ENCODE assay signal across 8 cellular contexts in genomic region chr3:71066849-71067261, GRCh38.
DNase-seq lines count a peak whose midpoint lies in the region; TF ChIP-seq lines count a peak whose summit lies in the region.

No MANE protein-coding gene starts in this region.

- H2AFZ ChIP-seq in PC-9, result no peak overlapping the region

- H3K4me1 ChIP-seq in breast epithelium (peaks cover 0 to 6% of the 10 kb centered on the region in 2 donors), PC-9 (replicated peaks; ENCODE audit: insufficient read depth) (peaks cover 3% of the 10 kb centered on the region; the same call in 1 of the 2 replicates)

- H3K4me2 ChIP-seq in PC-9, result no peak overlapping the region

- intact Hi-C loops in breast epithelium (cut with DNase I; ENCODE audit: low total_unique reads) (loop anchor here (10.0 kb wide), 2 partner anchors 82 to 238 kb away; no protein-coding TSS in a partner anchor), PC-9 (cut with micrococcal nuclease; ENCODE audit: unreplicated experiment) (loop anchor here (5.0 to 10.0 kb wide), 2 partner anchors 68 to 515 kb away; partner anchors contain the start of gene FOXP1)

- peak overlapping the region; percentile 98 for H3K27ac ChIP-seq in breast epithelium
- H3K27ac ChIP-seq in PC-9, result no peak overlapping the region

- H3K79me2 ChIP-seq in PC-9 (ENCODE audit: low read depth), result no peaks in the 10 kb centered on the region

- no TSS peak for BruUV-seq in PC-9 (replicated peaks; lab: Mats Ljungman, UMichigan)

- DNase-seq in GF-D8 (lab: John Stamatoyannopoulos, UW), result peak; percentile 76
- peak; percentile 61 for DNase-seq in RPMI7951 (ENCODE audit: low read depth)
- no peak for DNase-seq in breast epithelium (ENCODE audit: low spot score in 2 of 2)
- peak; percentile 38 for DNase-seq in myocyte (ENCODE audit: low read depth)
- DNase-seq in PC-9, result no peak
- no peak for DNase-seq in NCI-H1105 treated with DMSO at 0.1 percent for 48 hours (lab: John Stamatoyannopoulos, UW)
- DNase-seq in 8988T, result no peak
- DNase-seq in NCI-H2227 (lab: John Stamatoyannopoulos, UW; ENCODE audit: unreplicated experiment), result no peak

- H3K4me3 ChIP-seq in breast epithelium (peak overlapping the region in 2 of 3 donors; percentile 17 to 83), PC-9 (no peak overlapping the region)

- H4K20me1 ChIP-seq in PC-9 (ENCODE audit: insufficient read depth), result no peaks in the 10 kb centered on the region

- H3K9me3 ChIP-seq in breast epithelium (no peaks in the 10 kb centered on the region), PC-9 (ENCODE audit: insufficient read depth, low read depth) (no peaks in the 10 kb centered on the region)

- POLR2A ChIA-PET in PC-9 (lab: Charles Lee; ENCODE audit: unreplicated experiment), result no interaction called here

- no peaks in the 10 kb centered on the region for H3F3A ChIP-seq in PC-9 (ENCODE audit: insufficient read depth, low read depth)

- no peaks in the 10 kb centered on the region for H3K36me3 ChIP-seq in breast epithelium
- no peaks in the 10 kb centered on the region for H3K36me3 ChIP-seq in PC-9 (ENCODE audit: low read depth)

- H3K9me2 ChIP-seq in PC-9 (ENCODE audit: insufficient read depth), result no peaks in the 10 kb centered on the region

- TF ChIP-seq CTCF in breast epithelium (IDR thresholded peaks at IDR 0.05) (no peak), PC-9 (conservative IDR thresholded peaks at IDR 0.05) (no peak)

- no peaks in the 10 kb centered on the region for H3K27me3 ChIP-seq in breast epithelium
- H3K27me3 ChIP-seq in PC-9 (ENCODE audit: insufficient read depth, low read depth), result no peaks in the 10 kb centered on the region

- no peak for TF ChIP-seq POLR2A in breast epithelium (IDR thresholded peaks at IDR 0.05)

- CTCF ChIA-PET in PC-9 (lab: Charles Lee), result no interaction called here

Comparison
In these comparisons a context has a peak if more than half of its experiments do, and no peak if none do; other contexts are left out.
1. DNase-seq: peak in GF-D8 (single experiment), RPMI7951 (single experiment) and myocyte (single experiment); none in breast epithelium (0 of 2), PC-9 (0 of 2), NCI-H1105 treated with DMSO at 0.1 percent for 48 hours (single experiment), 8988T (single experiment) and NCI-H2227 (single experiment).